ENCODE assay signal across 24 cellular contexts in the genomic region with DNA sequence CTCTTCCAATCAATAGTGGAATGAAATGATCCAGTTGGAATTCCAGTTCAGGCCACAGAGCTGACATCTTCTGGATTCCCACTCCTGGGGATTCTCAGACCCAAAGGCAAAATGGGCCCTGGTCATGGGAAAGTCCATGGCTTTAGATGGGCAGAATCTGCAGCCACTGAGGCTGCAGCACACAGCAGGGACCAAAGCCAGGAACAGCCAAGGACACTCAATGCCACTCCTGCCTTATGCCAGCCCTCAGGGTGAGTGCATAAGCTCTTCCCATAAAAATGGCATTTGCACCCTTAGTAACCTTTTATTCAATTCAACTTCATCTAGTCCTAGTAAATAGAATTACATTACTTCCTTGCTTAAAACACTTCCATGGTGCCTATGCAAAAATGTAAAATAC.
"Had no signal": no experiment of that assay in that cellular context is flagged by ENCODE, and none has a peak within 500 bp of the region (broad histone marks: within the 10 kb centered on the region; RNA-seq: fewer than 3 reads in every experiment).

No MANE protein-coding gene starts in this region.

- H3K9me3 ChIP-seq: ovary, right lobe of liver, sigmoid colon, thoracic aorta, thyroid gland, upper lobe of right lung, uterus had no signal

- H3K9ac ChIP-seq: neural progenitor cell, parathyroid adenoma had no signal

- H3K79me2 ChIP-seq: parathyroid adenoma had no signal

- H3K27me3 ChIP-seq: neural progenitor cell, ovary, right lobe of liver, sigmoid colon, stomach, thyroid gland, tibial nerve, upper lobe of right lung, uterus had no signal

- H3K27ac ChIP-seq: neural progenitor cell, ovary, parathyroid adenoma, psoas muscle, right lobe of liver, stomach, thoracic aorta, thyroid gland, tibial nerve, upper lobe of right lung had no signal

- H2AFZ ChIP-seq: neural progenitor cell, parathyroid adenoma had no signal

- H3K36me3 ChIP-seq: neural progenitor cell, ovary, right lobe of liver, sigmoid colon, stomach, thoracic aorta, thyroid gland, tibial nerve, upper lobe of right lung, uterus had no signal

- H3K4me1 ChIP-seq: neural progenitor cell, parathyroid adenoma, psoas muscle, right lobe of liver, thyroid gland, tibial nerve, upper lobe of right lung, uterus had no signal

- H3K4me3 ChIP-seq: neural progenitor cell, ovary, psoas muscle, right lobe of liver, sigmoid colon, stomach, thoracic aorta, thyroid gland, tibial nerve, upper lobe of right lung, uterus had no signal

- H3K4me2 ChIP-seq: neural progenitor cell had no signal

- ATAC-seq: natural killer cell; right cardiac atrium; right lobe of liver; stimulated activated effector memory CD8-positive, alpha-beta T cell treated with anti-CD3 and anti-CD28 coated beads, Interleukin-12 subunit alpha, Interleukin-12 subunit beta, amount 100 ng/mL, for 72 hours; stimulated activated naive B cell treated with anti-CD40 and anti-IgM and Interleukin-4, amounts not matched to agents 10 μg/mL and 1 μg/mL and 100 μg/mL, for 72 hours; upper lobe of right lung had no signal

- DNase-seq: natural killer cell; occipital lobe; ovary; posterior cingulate gyrus; psoas muscle; right cardiac atrium; right lobe of liver; sigmoid colon; small intestine; stimulated activated CD4-positive, alpha-beta T cell treated with anti-CD3 and anti-CD28 coated beads, Interleukin-15, amount 100 ng/mL, for 24 hours; stimulated activated CD4-positive, alpha-beta T cell treated with anti-CD3 and anti-CD28 coated beads, Interleukin-2, amount 100 ng/mL, for 24 hours; stimulated activated CD4-positive, alpha-beta T cell treated with anti-CD3 and anti-CD28 coated beads, Interleukin-2, amount 100 ng/mL, for 48 hours; stimulated activated CD4-positive, alpha-beta T cell treated with anti-CD3 and anti-CD28 coated beads, Interleukin-4, amount 100 ng/mL, for 24 hours; stimulated activated naive B cell treated with anti-CD40 and anti-IgM and Interleukin-4, amounts not matched to agents 10 μg/mL and 1 μg/mL and 100 μg/mL, for 72 hours; stimulated activated naive CD4-positive, alpha-beta T cell treated with Interleukin-2 at 50 U/mL for 16 hours; stomach; thyroid gland; upper lobe of right lung; uterus had no signal
